21 cellular contexts compared by ENCODE assay signal in genomic region chr22:22427542-22428065, GRCh38.
"Had no signal": no experiment of that assay in that cellular context is flagged by ENCODE, and none has a peak within 500 bp of the region (broad histone marks: within the 10 kb centered on the region; RNA-seq: fewer than 3 reads in every experiment).

No MANE protein-coding gene starts in this region.

- H3K4me1 Mint-ChIP-seq: activated CD4-positive, alpha-beta memory T cell treated with anti-CD3 and anti-CD28 coated beads, Interleukin-2, amount 10 ng/mL, durations not matched to agents 7 days and 5 days; activated CD4-positive, alpha-beta T cell treated with anti-CD3 and anti-CD28 coated beads for 36 hours; activated naive CD8-positive, alpha-beta T cell treated with anti-CD3 and anti-CD28 coated beads, Interleukin-2, amount 10 ng/mL, durations not matched to agents 7 days and 5 days had no signal

- H3K4me3 Mint-ChIP-seq: activated CD4-positive, alpha-beta memory T cell treated with anti-CD3 and anti-CD28 coated beads, Interleukin-2, amount 10 ng/mL, durations not matched to agents 7 days and 5 days; activated CD4-positive, alpha-beta T cell treated with anti-CD3 and anti-CD28 coated beads for 36 hours; activated naive CD8-positive, alpha-beta T cell treated with anti-CD3 and anti-CD28 coated beads, Interleukin-2, amount 10 ng/mL, durations not matched to agents 7 days and 5 days; activated T-cell treated with anti-CD3 and anti-CD28 coated beads, Interleukin-2, amount 50 U/mL, for 72 hours; T-cell had no signal

- H3K9me3 Mint-ChIP-seq: activated CD4-positive, alpha-beta memory T cell treated with anti-CD3 and anti-CD28 coated beads, Interleukin-2, amount 10 ng/mL, durations not matched to agents 7 days and 5 days; activated naive CD8-positive, alpha-beta T cell treated with anti-CD3 and anti-CD28 coated beads, Interleukin-2, amount 10 ng/mL, durations not matched to agents 7 days and 5 days; activated T-cell treated with anti-CD3 and anti-CD28 coated beads, Interleukin-2, amount 50 U/mL, for 72 hours; T-cell had no signal

- H3K4me3 ChIP-seq: body of pancreas, SK-N-MC had no signal

- H3K27ac Mint-ChIP-seq: activated CD4-positive, alpha-beta memory T cell treated with anti-CD3 and anti-CD28 coated beads, Interleukin-2, amount 10 ng/mL, durations not matched to agents 7 days and 5 days; activated CD4-positive, alpha-beta T cell treated with anti-CD3 and anti-CD28 coated beads for 36 hours; activated naive CD8-positive, alpha-beta T cell treated with anti-CD3 and anti-CD28 coated beads, Interleukin-2, amount 10 ng/mL, durations not matched to agents 7 days and 5 days; activated T-cell treated with anti-CD3 and anti-CD28 coated beads, Interleukin-2, amount 50 U/mL, for 72 hours; T-cell had no signal

- H3K4me1 ChIP-seq: body of pancreas had no signal

- ATAC-seq: activated CD4-positive, alpha-beta T cell treated with anti-CD3 and anti-CD28 coated beads for 36 hours; activated T-cell treated with anti-CD3 and anti-CD28 coated beads, Interleukin-2, amount 50 U/mL, for 72 hours; body of pancreas; T-cell had no signal

- H3K36me3 Mint-ChIP-seq: activated naive CD8-positive, alpha-beta T cell treated with anti-CD3 and anti-CD28 coated beads, Interleukin-2, amount 10 ng/mL, durations not matched to agents 7 days and 5 days; T-cell had no signal

- DNase-seq: activated CD4-positive, alpha-beta memory T cell treated with anti-CD3 and anti-CD28 coated beads, Interleukin-2, amount 10 ng/mL, durations not matched to agents 7 days and 5 days; activated CD4-positive, alpha-beta T cell treated with anti-CD3 and anti-CD28 coated beads for 36 hours; activated CD4-positive, alpha-beta T cell treated with anti-CD3 and anti-CD28 coated beads, Interleukin-2, amount 50 U/mL, for 1 hour; activated naive CD4-positive, alpha-beta T cell treated with anti-CD3 and anti-CD28 coated beads, Interleukin-2, amount 50 U/mL, for 16 hours; activated naive CD8-positive, alpha-beta T cell treated with anti-CD3 and anti-CD28 coated beads, Interleukin-2, amount 10 ng/mL, durations not matched to agents 7 days and 5 days; activated T-cell treated with anti-CD3 and anti-CD28 coated beads for 4 hours; activated T-cell treated with anti-CD3 and anti-CD28 coated beads, Interleukin-2, amount 50 U/mL, for 72 hours; aorta; body of pancreas; central memory CD4-positive, alpha-beta T cell; KG1; NCI-H1048; NCI-H146; NCI-H187 treated with DMSO at 0.1 percent for 48 hours; NCI-H2081 treated with DMSO at 0.1 percent for 48 hours; NCI-H446; NCI-H524; SIG-M5; T-cell had no signal

- H3K27me3 ChIP-seq: body of pancreas had no signal

- H3K9me3 ChIP-seq: body of pancreas had no signal

- H3K27ac ChIP-seq: body of pancreas, SK-N-MC, VCaP had no signal
